ENCODE assay signal across 8 cellular contexts in the genomic region with DNA sequence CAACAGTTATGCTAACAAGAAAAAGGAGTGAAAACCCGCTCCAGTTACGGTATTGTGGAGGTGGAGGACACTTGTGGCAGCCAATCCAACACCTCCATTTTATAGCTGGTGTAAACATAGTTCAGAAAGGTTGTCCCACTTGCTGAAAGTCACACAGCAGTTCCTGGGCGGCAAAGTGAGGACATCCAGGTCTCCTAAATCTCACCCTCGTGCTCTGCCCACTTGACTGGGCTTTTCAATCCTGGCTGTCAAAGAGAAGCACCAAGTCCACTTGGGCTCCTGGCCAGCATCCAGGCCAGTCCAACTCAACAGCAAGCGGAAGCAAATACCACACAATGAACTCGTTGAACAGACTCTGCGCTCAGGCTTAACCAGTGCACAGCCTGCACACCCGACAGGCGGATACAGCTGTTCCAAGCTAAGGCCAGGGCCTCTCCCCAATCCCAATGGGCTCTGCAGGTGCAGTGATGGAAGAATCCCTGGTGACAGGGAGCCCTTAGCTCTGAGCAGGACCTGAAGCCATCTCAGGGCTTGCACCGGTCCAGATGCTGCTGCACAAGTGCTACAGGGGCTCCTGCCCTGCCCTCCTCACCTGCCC.
DNase-seq lines count a peak whose midpoint lies in the region; ATAC-seq and TF ChIP-seq lines count a peak whose summit lies in the region.
"Not testable (repeated sequence)": the region's sequence is repeated elsewhere in the genome, so short reads cannot be mapped to it uniquely, and the experiment has no call there.

No MANE protein-coding gene starts in this region.

- intact Hi-C loops in heart right ventricle (cut with DNase I) = loop anchor here in 3 of 10 donors (10.0 kb wide), 2 partner anchors 45 to 55 kb away; no protein-coding TSS in a partner anchor
- intact Hi-C loops in upper lobe of right lung (cut with DNase I) = not testable (repeated sequence)

- WGBS in heart right ventricle, 2 donors = 47 to 56% methylated on average over 10 of the region's 10 CpGs

- not testable (repeated sequence) for H2AFZ ChIP-seq in DND-41 (ENCODE audit: low read depth, low read length)

- H3K27ac ChIP-seq in DND-41 (ENCODE audit: low read length) (peak overlapping the region; percentile 84), heart right ventricle (peak overlapping the region; percentile 19 to 92 (median 83))
- H3K27ac ChIP-seq in upper lobe of right lung = not testable (repeated sequence)

- ATAC-seq in DND-41 (ENCODE audit: insufficient read depth, low read depth); activated T-cell treated with anti-CD3 and anti-CD28 coated beads, Interleukin-2, amount 50 U/mL, for 72 hours (replicated peaks in 1 of 2): not testable (repeated sequence)
- peak; percentile 18 to 45 (median 36) for ATAC-seq in heart right ventricle
- peak; percentile 71 for ATAC-seq in upper lobe of right lung

- H3K27me3 ChIP-seq in DND-41 (ENCODE audit: insufficient read depth, low read length, poor library complexity); heart right ventricle; skeletal muscle satellite cell (ENCODE audit: control insufficient read depth, insufficient read depth, low read length); upper lobe of right lung: not testable (repeated sequence)

- TF ChIP-seq CTCF in DND-41 (IDR thresholded peaks at IDR 0.05; ENCODE audit: borderline replicate concordance, extremely low read depth, low read length, poor library complexity, severe bottlenecking); heart right ventricle (IDR thresholded peaks at IDR 0.05); upper lobe of right lung (IDR thresholded peaks at IDR 0.05): not testable (repeated sequence)

- H3K9ac ChIP-seq in DND-41 (ENCODE audit: low read depth, low read length); skeletal muscle satellite cell (ENCODE audit: low read depth, low read length): not testable (repeated sequence)

- DNase-seq in DND-41 = not testable (repeated sequence)
- DNase-seq in SK-MEL-5 (ENCODE audit: low read depth, low spot score) = peak; percentile 68
- peak in 1 of 2 donors; percentile 10 for DNase-seq in activated T-cell treated with anti-CD3 and anti-CD28 coated beads, Interleukin-2, amount 50 U/mL, for 72 hours
- peak; percentile 31 for DNase-seq in cerebellar cortex (ENCODE audit: low spot score)
- DNase-seq in heart right ventricle = peak; percentile 46 to 47
- DNase-seq in myocyte (ENCODE audit: low read depth) = peak; percentile 79
- peak; percentile 78 for DNase-seq in upper lobe of right lung

- 0 out of 4 replicates have a peak overlapping the region, but pooled peaks of 1 of the 2 experiments have one; percentile 4 for H3K4me3 ChIP-seq in DND-41 (ENCODE audit: low read depth in 1 of 2, low read length in 2 of 2)
- H3K4me3 ChIP-seq in heart right ventricle; skeletal muscle satellite cell (ENCODE audit: low read length); upper lobe of right lung: not testable (repeated sequence)

- H3K4me2 ChIP-seq in DND-41 (ENCODE audit: insufficient read depth, low read length) = peak overlapping the region; percentile 67; the same call in 1 of the 2 replicates
- H3K4me2 ChIP-seq in skeletal muscle satellite cell (ENCODE audit: low read length) = peak overlapping the region; percentile 44

- H3K27me3 Mint-ChIP-seq in activated T-cell treated with anti-CD3 and anti-CD28 coated beads, Interleukin-2, amount 50 U/mL, for 72 hours (ENCODE audit: low read depth) = not testable (repeated sequence)

- peak overlapping the region; percentile 93 to 97 for H3K4me3 Mint-ChIP-seq in activated T-cell treated with anti-CD3 and anti-CD28 coated beads, Interleukin-2, amount 50 U/mL, for 72 hours

- peaks cover 74% of the 10 kb centered on the region for H4K20me1 ChIP-seq in DND-41 (ENCODE audit: insufficient read depth, low read length)

- peaks cover 77% of the 10 kb centered on the region for H3K4me1 ChIP-seq in DND-41 (ENCODE audit: insufficient read depth, low read length)
- H3K4me1 ChIP-seq in heart right ventricle = peaks cover 63 to 92% (median 81%) of the 10 kb centered on the region in 9 donors
- peaks cover 76% of the 10 kb centered on the region for H3K4me1 ChIP-seq in skeletal muscle satellite cell (ENCODE audit: control insufficient read depth, insufficient read depth, low read length)
- H3K4me1 ChIP-seq in upper lobe of right lung = peaks cover 68% of the 10 kb centered on the region

- peaks cover 1 to 25% of the 10 kb centered on the region in 2 donors for H3K36me3 Mint-ChIP-seq in activated T-cell treated with anti-CD3 and anti-CD28 coated beads, Interleukin-2, amount 50 U/mL, for 72 hours (ENCODE audit: insufficient read depth in 2 of 2)

- H3K36me3 ChIP-seq in DND-41 (ENCODE audit: insufficient read depth, low read length) = peaks cover 49% of the 10 kb centered on the region
- H3K36me3 ChIP-seq in heart right ventricle, upper lobe of right lung: not testable (repeated sequence)
- peaks cover 12% of the 10 kb centered on the region for H3K36me3 ChIP-seq in skeletal muscle satellite cell (ENCODE audit: insufficient read depth, low read length)

- H3K4me1 Mint-ChIP-seq in activated T-cell treated with anti-CD3 and anti-CD28 coated beads, Interleukin-2, amount 50 U/mL, for 72 hours (ENCODE audit: low read depth) = peaks cover 79% of the 10 kb centered on the region

- H3K9me3 Mint-ChIP-seq in activated T-cell treated with anti-CD3 and anti-CD28 coated beads, Interleukin-2, amount 50 U/mL, for 72 hours = not testable (repeated sequence)

- in situ Hi-C loops in SK-MEL-5 (cut with HindIII; ENCODE audit: low pct_unique_long_range_greater_than_20kb, low sequenced_read_pairs) = not testable (repeated sequence)

- H3K79me2 ChIP-seq in DND-41 (ENCODE audit: insufficient read depth, low read length) = peaks cover 99% of the 10 kb centered on the region

- H3K9me3 ChIP-seq in DND-41 (ENCODE audit: insufficient read depth, low read length, severe bottlenecking); heart right ventricle; skeletal muscle satellite cell (replicated peaks; ENCODE audit: low read length); upper lobe of right lung: not testable (repeated sequence)

- peak overlapping the region; percentile 100 for H3K27ac Mint-ChIP-seq in activated T-cell treated with anti-CD3 and anti-CD28 coated beads, Interleukin-2, amount 50 U/mL, for 72 hours
